ENCODE assay signal across 2 cellular contexts in the genomic region with DNA sequence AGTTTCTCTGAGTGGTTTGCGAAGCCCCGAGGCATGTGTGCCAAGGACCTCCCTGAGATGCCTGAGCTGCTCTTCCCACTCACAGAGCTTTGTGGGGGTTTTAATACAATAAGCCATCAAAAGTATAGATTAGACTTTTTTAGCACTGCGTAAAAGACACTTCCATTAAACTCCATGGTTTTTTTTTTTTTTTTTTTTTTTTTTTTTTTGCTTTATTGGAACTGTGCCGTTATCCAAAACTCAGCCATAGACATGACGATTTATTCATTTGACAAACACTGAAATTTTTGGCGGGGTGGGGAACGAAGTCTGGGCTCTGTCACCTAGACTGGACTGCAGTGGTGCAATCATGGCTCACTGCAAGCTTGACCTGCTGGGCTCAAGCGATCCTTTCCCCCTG.
TF ChIP-seq lines count a peak whose summit lies in the region.

No MANE protein-coding gene starts in this region.

TF ChIP-seq in HepG2, 621 proteins besides CTCF, POLR2A, EP300 and RAD21:
- no peak for TF ChIP-seq HOXA3 (CRISPR knock-in tag; IDR thresholded peaks at IDR 0.05)
- TF ChIP-seq, protein P1, sequence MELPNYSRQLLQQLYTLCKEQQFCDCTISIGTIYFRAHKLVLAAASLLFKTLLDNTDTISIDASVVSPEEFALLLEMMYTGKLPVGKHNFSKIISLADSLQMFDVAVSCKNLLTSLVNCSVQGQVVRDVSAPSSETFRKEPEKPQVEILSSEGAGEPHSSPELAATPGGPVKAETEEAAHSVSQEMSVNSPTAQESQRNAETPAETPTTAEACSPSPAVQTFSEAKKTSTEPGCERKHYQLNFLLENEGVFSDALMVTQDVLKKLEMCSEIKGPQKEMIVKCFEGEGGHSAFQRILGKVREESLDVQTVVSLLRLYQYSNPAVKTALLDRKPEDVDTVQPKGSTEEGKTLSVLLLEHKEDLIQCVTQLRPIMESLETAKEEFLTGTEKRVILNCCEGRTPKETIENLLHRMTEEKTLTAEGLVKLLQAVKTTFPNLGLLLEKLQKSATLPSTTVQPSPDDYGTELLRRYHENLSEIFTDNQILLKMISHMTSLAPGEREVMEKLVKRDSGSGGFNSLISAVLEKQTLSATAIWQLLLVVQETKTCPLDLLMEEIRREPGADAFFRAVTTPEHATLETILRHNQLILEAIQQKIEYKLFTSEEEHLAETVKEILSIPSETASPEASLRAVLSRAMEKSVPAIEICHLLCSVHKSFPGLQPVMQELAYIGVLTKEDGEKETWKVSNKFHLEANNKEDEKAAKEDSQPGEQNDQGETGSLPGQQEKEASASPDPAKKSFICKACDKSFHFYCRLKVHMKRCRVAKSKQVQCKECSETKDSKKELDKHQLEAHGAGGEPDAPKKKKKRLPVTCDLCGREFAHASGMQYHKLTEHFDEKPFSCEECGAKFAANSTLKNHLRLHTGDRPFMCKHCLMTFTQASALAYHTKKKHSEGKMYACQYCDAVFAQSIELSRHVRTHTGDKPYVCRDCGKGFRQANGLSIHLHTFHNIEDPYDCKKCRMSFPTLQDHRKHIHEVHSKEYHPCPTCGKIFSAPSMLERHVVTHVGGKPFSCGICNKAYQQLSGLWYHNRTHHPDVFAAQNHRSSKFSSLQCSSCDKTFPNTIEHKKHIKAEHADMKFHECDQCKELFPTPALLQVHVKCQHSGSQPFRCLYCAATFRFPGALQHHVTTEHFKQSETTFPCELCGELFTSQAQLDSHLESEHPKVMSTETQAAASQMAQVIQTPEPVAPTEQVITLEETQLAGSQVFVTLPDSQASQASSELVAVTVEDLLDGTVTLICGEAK (IDR thresholded peaks at IDR 0.05), result peak; percentile 37; the same call in 1 of the 2 replicates
- TF ChIP-seq, protein P1 (CRISPR knock-in tag; IDR thresholded peaks at IDR 0.05), result no peak; the same call in 1 of the 2 replicates

TF ChIP-seq in K562, 482 proteins besides CTCF, POLR2A, EP300 and RAD21:
- TF ChIP-seq, protein P1 (IDR thresholded peaks at IDR 0.05), result peak; percentile 82
- TF ChIP-seq, protein P1 (CRISPR knock-in tag; IDR thresholded peaks at IDR 0.05), result no peak
- TF ChIP-seq ZNF384 (IDR thresholded peaks at IDR 0.05; ENCODE audit: low read depth, low read length) (peak; percentile 88), ARHGAP35 (IDR thresholded peaks at IDR 0.05; ENCODE audit: partially characterized antibody) (no peak)
